ENCODE assay signal across 1 cellular context in genomic region chr2:235903803-235904637, GRCh38.
TF ChIP-seq lines count a peak whose summit lies in the region.

No MANE protein-coding gene starts in this region.

TF ChIP-seq in WTC11, 78 proteins besides CTCF, POLR2A, EP300 and RAD21 (continued from another document):
- TF ChIP-seq MLX (CRISPR knock-in tag; IDR thresholded peaks at IDR 0.05) (no peak), EMX1 (CRISPR knock-in tag; IDR thresholded peaks at IDR 0.05) (no peak), ETV6 (CRISPR knock-in tag; IDR thresholded peaks at IDR 0.05) (no peak), ESRRA (CRISPR knock-in tag; IDR thresholded peaks at IDR 0.05; ENCODE audit: borderline replicate concordance) (no peak), RORB (CRISPR knock-in tag; IDR thresholded peaks at IDR 0.05) (no peak), SMAD3 (CRISPR knock-in tag; IDR thresholded peaks at IDR 0.05; ENCODE audit: borderline replicate concordance) (no peak), FOXP1 (CRISPR knock-in tag; IDR thresholded peaks at IDR 0.05; ENCODE audit: borderline replicate concordance) (no peak), TEAD1 (CRISPR knock-in tag; IDR thresholded peaks at IDR 0.05) (no peak), ATF6 (CRISPR knock-in tag; IDR thresholded peaks at IDR 0.05) (no peak), STAT6 (CRISPR knock-in tag; conservative IDR thresholded peaks at IDR 0.05; ENCODE audit: low read depth) (no peak)
